Comparison of ENCODE assay signal across 9 cellular contexts in genomic region chr2:231665208-231665921, GRCh38. TPM values are rescaled to one million over a fixed set of nuclear protein-coding genes. Genes with fewer than 3 reads are reported as not detected.
A peak's percentile ranks its signal among the peaks of the same experiment; 100 is the strongest.
DNase-seq lines count a peak whose midpoint lies in the region; ATAC-seq, FAIRE-seq and TF ChIP-seq lines count a peak whose summit lies in the region.
"Had no signal": no experiment of that assay in that cellular context is flagged by ENCODE, and none has a peak within 500 bp of the region (broad histone marks: within the 10 kb centered on the region; RNA-seq: fewer than 3 reads in every experiment).

No MANE protein-coding gene starts in this region.

- H3K4me1 ChIP-seq in OCI-LY1 (ENCODE audit: insufficient read depth, low read length, severe bottlenecking) (peaks cover 61% of the 10 kb centered on the region), esophagus muscularis mucosa (peaks cover 41 to 56% (median 54%) of the 10 kb centered on the region in 4 donors), trophoblast cell (ENCODE audit: control insufficient read depth in 1 of 2, insufficient read depth in 2 of 2, low read length in 2 of 2) (peaks cover 21 to 28% of the 10 kb centered on the region in 2 experiments)

- H4K8ac ChIP-seq in trophoblast cell (ENCODE audit: low read depth, low read length): peak overlapping the region; percentile 95

- H3K18ac ChIP-seq in trophoblast cell (ENCODE audit: low read length): peak overlapping the region; percentile 16

- peaks cover 27% of the 10 kb centered on the region for H3K79me1 ChIP-seq in trophoblast cell (ENCODE audit: low read length)

- H3K23ac ChIP-seq in trophoblast cell (ENCODE audit: low read length): no peak overlapping the region

- H3K4me3 ChIP-seq in OCI-LY1 (ENCODE audit: low read depth, low read length, poor library complexity, severe bottlenecking) (peak overlapping the region; percentile 92), esophagus muscularis mucosa (peak overlapping the region; percentile 55 to 75 (median 59)), trophoblast cell (ENCODE audit: low read depth, low read length) (no peak overlapping the region)

- H3F3A ChIP-seq in OCI-LY1 (ENCODE audit: insufficient read depth, low read length): peaks cover 3% of the 10 kb centered on the region; the same call in 1 of the 2 replicates

- peak overlapping the region; percentile 96 for H3K4me2 ChIP-seq in OCI-LY1 (ENCODE audit: low read length)
- no peak overlapping the region for H3K4me2 ChIP-seq in trophoblast cell (ENCODE audit: low read length)

- H3K9me3 Mint-ChIP-seq in CD14-positive monocyte: peaks cover 0 to 3% (median 0%) of the 10 kb centered on the region in 7 donors

- TF ChIP-seq CTCF in CD14-positive monocyte (IDR thresholded peaks at IDR 0.05) (no peak), OCI-LY1 (IDR thresholded peaks at IDR 0.05; ENCODE audit: low read length) (0 out of 2 replicates have a peak, but pooled peaks have one; percentile 4), esophagus muscularis mucosa (IDR thresholded peaks at IDR 0.05) (no peak)

- H2AFZ ChIP-seq in OCI-LY1 (ENCODE audit: low read length): no peak overlapping the region
- H2AFZ ChIP-seq in trophoblast cell (ENCODE audit: insufficient read depth, low read length, poor library complexity): peak overlapping the region; percentile 37

- DNase-seq in CD14-positive monocyte (ENCODE audit: low spot score) (no peak), esophagus muscularis mucosa (ENCODE audit: extremely low spot score) (no peak), trophoblast cell (no peak), putamen (ENCODE audit: low spot score) (no peak), EL (no peak), GM12892 (ENCODE audit: insufficient read length) (no peak)
- DNase-seq: NCI-H1105 treated with DMSO at 0.1 percent for 48 hours had no signal

- H3K4me1 Mint-ChIP-seq in CD14-positive monocyte: peaks cover 38% of the 10 kb centered on the region

- no peak for TF ChIP-seq EP300 in esophagus muscularis mucosa (IDR thresholded peaks at IDR 0.05)

- H4K91ac ChIP-seq in trophoblast cell (ENCODE audit: low read depth, low read length): peak overlapping the region; percentile 97

- peak overlapping the region; percentile 18 for H3K14ac ChIP-seq in trophoblast cell (ENCODE audit: low read length)

- H3K27ac ChIP-seq in OCI-LY1 (ENCODE audit: low read depth, low read length, poor library complexity, severe bottlenecking) (peak overlapping the region; percentile 100), esophagus muscularis mucosa (replicated peaks in 1 of 4) (peak overlapping the region; percentile 96 to 99 (median 98)), trophoblast cell (ENCODE audit: low read depth, low read length) (peak overlapping the region; percentile 65)

- peak overlapping the region; percentile 77 for H2BK12ac ChIP-seq in trophoblast cell (ENCODE audit: low read length)

- peak overlapping the region; percentile 100 for H3K9ac ChIP-seq in OCI-LY1 (ENCODE audit: low read length)
- no peak overlapping the region for H3K9ac ChIP-seq in trophoblast cell (ENCODE audit: low read length)

- peaks cover 2 to 3% of the 10 kb centered on the region in 2 donors for H3K36me3 Mint-ChIP-seq in CD14-positive monocyte

- peak overlapping the region; percentile 69 to 89 for H3K4me3 Mint-ChIP-seq in CD14-positive monocyte

- H2AK5ac ChIP-seq in trophoblast cell (ENCODE audit: low read length): peak overlapping the region; percentile 65

- peak overlapping the region; percentile 1 for H3K4ac ChIP-seq in trophoblast cell (ENCODE audit: low read depth, low read length)

- H3K27me3 Mint-ChIP-seq in CD14-positive monocyte (ENCODE audit: low read depth in 3 of 3): peaks cover 0 to 7% (median 0%) of the 10 kb centered on the region in 3 donors

- peak overlapping the region; percentile 93 to 98 (median 98) for H3K27ac Mint-ChIP-seq in CD14-positive monocyte

- no peak for ATAC-seq in HG03571 (IDR thresholded peaks at IDR 0.05; ENCODE audit: unreplicated experiment)

- H4K12ac ChIP-seq in trophoblast cell (ENCODE audit: low read depth, low read length): peak overlapping the region; percentile 72

- peaks cover 18% of the 10 kb centered on the region; the same call in 1 of the 2 replicates for H3K36me3 ChIP-seq in OCI-LY1 (ENCODE audit: insufficient read depth, low read length)
- no peaks in the 10 kb centered on the region for H3K36me3 ChIP-seq in esophagus muscularis mucosa
- no peaks in the 10 kb centered on the region for H3K36me3 ChIP-seq in trophoblast cell (ENCODE audit: control insufficient read depth in 1 of 2, insufficient read depth in 2 of 2, low read length in 2 of 2)

- 70% methylated on average over 2 of the region's 14 CpGs for WGBS in esophagus muscularis mucosa
- WGBS in trophoblast cell (ENCODE audit: extremely low coverage, insufficient coverage, insufficient read length): no CpG with 5 or more reads among the region's 14 CpGs

- H3K79me2 ChIP-seq in OCI-LY1 (ENCODE audit: insufficient read depth, low read length) (peaks cover 12% of the 10 kb centered on the region; the same call in 1 of the 2 replicates), trophoblast cell (ENCODE audit: control insufficient read depth, insufficient read depth, low read length, poor library complexity) (peaks cover 5% of the 10 kb centered on the region)

- intact Hi-C loops in CD14-positive monocyte (cut with micrococcal nuclease) (no loop called here), esophagus muscularis mucosa (cut with DNase I) (no loop called here)

- H3K9me3 ChIP-seq in OCI-LY1 (ENCODE audit: low read length) (0 out of 2 replicates have a peak, but pooled peaks cover 3% of the 10 kb centered on the region), esophagus muscularis mucosa (no peaks in the 10 kb centered on the region), trophoblast cell (ENCODE audit: insufficient read depth, low read depth, low read length) (peaks cover 3% of the 10 kb centered on the region)

- H3K27me3 ChIP-seq in OCI-LY1 (ENCODE audit: insufficient read depth, low read length) (no peaks in the 10 kb centered on the region), esophagus muscularis mucosa (no peaks in the 10 kb centered on the region), trophoblast cell (ENCODE audit: insufficient read depth, low read length) (no peaks in the 10 kb centered on the region)

- peak overlapping the region; percentile 4 for H2BK5ac ChIP-seq in trophoblast cell (ENCODE audit: low read depth, low read length, poor library complexity)

- no peak for FAIRE-seq in GM12892 (lab: Jason Lieb, UNC)

- H2BK120ac ChIP-seq in trophoblast cell (ENCODE audit: insufficient read depth, low read length, poor library complexity): peak overlapping the region; percentile 86

- no peaks in the 10 kb centered on the region for H3K9me2 ChIP-seq in OCI-LY1 (ENCODE audit: low read depth, low read length)

- TF ChIP-seq POLR2A in esophagus muscularis mucosa (IDR thresholded peaks at IDR 0.05; ENCODE audit: low read depth) (no peak), GM12892 (IDR thresholded peaks at IDR 0.05; ENCODE audit: low read depth, low read length) (no peak)

- no peaks in the 10 kb centered on the region for H4K20me1 ChIP-seq in OCI-LY1 (ENCODE audit: insufficient read depth, low read length)

RNA-seq across cellular contexts. Expression of gene PTMA, which starts 43.0 kb away (rescaled TPM):
- polyA plus RNA-seq in CD14-positive monocyte: 1,000 to 10,000 TPM; 1,072 to 1,127 TPM
- total RNA-seq in esophagus muscularis mucosa: 100 to 1,000 TPM; 571 to 894 (median 806) TPM
- polyA plus RNA-seq in trophoblast cell (2013): 1,343 and 1,403 TPM in 2 replicates
- 1,875 TPM for polyA plus RNA-seq in GM12892 (2012; ENCODE audit: missing spikeins)
